23 cellular contexts compared by ENCODE assay signal in genomic region chr11:68657021-68657780, GRCh38. TPM values are rescaled to one million over a fixed set of nuclear protein-coding genes. Genes with fewer than 3 reads are reported as not detected.
"Had no signal": no experiment of that assay in that cellular context is flagged by ENCODE, and none has a peak within 500 bp of the region (broad histone marks: within the 10 kb centered on the region; RNA-seq: fewer than 3 reads in every experiment).

No MANE protein-coding gene starts in this region.

- ATAC-seq: effector memory CD8-positive, alpha-beta T cell; gastrocnemius medialis; naive thymus-derived CD4-positive, alpha-beta T cell; right cardiac atrium; stimulated activated effector memory CD8-positive, alpha-beta T cell treated with anti-CD3 and anti-CD28 coated beads, Interleukin-12 subunit alpha, Interleukin-12 subunit beta, amount 100 ng/mL, for 72 hours; stimulated activated naive CD8-positive, alpha-beta T cell treated with anti-CD3 and anti-CD28 coated beads, Interleukin-15, Interleukin-2, amounts not matched to agents 100 U/mL and 50 U/mL, for 24 hours had no signal

- H3K36me3 ChIP-seq: esophagus muscularis mucosa, gastrocnemius medialis, neutrophil, ovary, suprapubic skin, thyroid gland had no signal

- H3K4me3 ChIP-seq: esophagus muscularis mucosa, gastrocnemius medialis, hepatocyte, ovary, smooth muscle cell, suprapubic skin, thyroid gland had no signal

- H3K27me3 Mint-ChIP-seq: dendritic cell treated with granulocyte-macrophage colony-stimulating factor and Interleukin-4, amounts not matched to agents 40 ng/mL and 50 ng/mL, for 4 days had no signal

- H3K4me3 Mint-ChIP-seq: dendritic cell treated with granulocyte-macrophage colony-stimulating factor and Interleukin-4, amounts not matched to agents 40 ng/mL and 50 ng/mL, for 4 days; effector memory CD8-positive, alpha-beta T cell; naive thymus-derived CD4-positive, alpha-beta T cell; nephron progenitor cell; stimulated activated effector memory CD8-positive, alpha-beta T cell treated with anti-CD3 and anti-CD28 coated beads, Interleukin-12 subunit alpha, Interleukin-12 subunit beta, amount 100 ng/mL, for 72 hours; type B pancreatic cell had no signal

- H3K27me3 ChIP-seq: hepatocyte, neutrophil, ovary, thyroid gland had no signal

- H3K9me3 ChIP-seq: gastrocnemius medialis, neutrophil, ovary, thyroid gland had no signal

- DNase-seq: effector memory CD8-positive, alpha-beta T cell; gastrocnemius medialis; mammary epithelial cell; naive thymus-derived CD4-positive, alpha-beta T cell; nephron progenitor cell; ovary; right cardiac atrium; stimulated activated CD4-positive, alpha-beta T cell treated with anti-CD3 and anti-CD28 coated beads, Interleukin-2, amount 100 ng/mL, for 48 hours; stimulated activated CD8-positive, alpha-beta memory T cell treated with anti-CD3 and anti-CD28 coated beads, Interleukin-4, amount 100 ng/mL, for 48 hours; stimulated activated naive CD8-positive, alpha-beta T cell treated with anti-CD3 and anti-CD28 coated beads, Interleukin-15, Interleukin-2, amounts not matched to agents 100 U/mL and 50 U/mL, for 24 hours; thyroid gland had no signal

- H3K27ac Mint-ChIP-seq: dendritic cell treated with granulocyte-macrophage colony-stimulating factor and Interleukin-4, amounts not matched to agents 40 ng/mL and 50 ng/mL, for 4 days; effector memory CD8-positive, alpha-beta T cell; naive thymus-derived CD4-positive, alpha-beta T cell; nephron progenitor cell; progenitor cell of endocrine pancreas; stimulated activated effector memory CD8-positive, alpha-beta T cell treated with anti-CD3 and anti-CD28 coated beads, Interleukin-12 subunit alpha, Interleukin-12 subunit beta, amount 100 ng/mL, for 72 hours; type B pancreatic cell had no signal

- H3K9me3 Mint-ChIP-seq: dendritic cell treated with granulocyte-macrophage colony-stimulating factor and Interleukin-4, amounts not matched to agents 40 ng/mL and 50 ng/mL, for 4 days; effector memory CD8-positive, alpha-beta T cell; stimulated activated effector memory CD8-positive, alpha-beta T cell treated with anti-CD3 and anti-CD28 coated beads, Interleukin-12 subunit alpha, Interleukin-12 subunit beta, amount 100 ng/mL, for 72 hours had no signal

- H3K36me3 Mint-ChIP-seq: stimulated activated effector memory CD8-positive, alpha-beta T cell treated with anti-CD3 and anti-CD28 coated beads, Interleukin-12 subunit alpha, Interleukin-12 subunit beta, amount 100 ng/mL, for 72 hours; type B pancreatic cell had no signal

- H3K27ac ChIP-seq: epithelial cell of prostate, esophagus muscularis mucosa, gastrocnemius medialis, hepatocyte, neutrophil, ovary, suprapubic skin, thyroid gland had no signal

- H3K4me1 Mint-ChIP-seq: naive thymus-derived CD4-positive, alpha-beta T cell; stimulated activated effector memory CD8-positive, alpha-beta T cell treated with anti-CD3 and anti-CD28 coated beads, Interleukin-12 subunit alpha, Interleukin-12 subunit beta, amount 100 ng/mL, for 72 hours had no signal

RNA-seq across cellular contexts. Expression of gene GAL, which starts 27.1 kb away (rescaled TPM):
- total RNA-seq: fibroblast of villous mesenchyme; gastrocnemius medialis; mononuclear cell; naive thymus-derived CD4-positive, alpha-beta T cell; right cardiac atrium had no signal
